Comparison of ENCODE assay signal across 8 cellular contexts in the genomic region with DNA sequence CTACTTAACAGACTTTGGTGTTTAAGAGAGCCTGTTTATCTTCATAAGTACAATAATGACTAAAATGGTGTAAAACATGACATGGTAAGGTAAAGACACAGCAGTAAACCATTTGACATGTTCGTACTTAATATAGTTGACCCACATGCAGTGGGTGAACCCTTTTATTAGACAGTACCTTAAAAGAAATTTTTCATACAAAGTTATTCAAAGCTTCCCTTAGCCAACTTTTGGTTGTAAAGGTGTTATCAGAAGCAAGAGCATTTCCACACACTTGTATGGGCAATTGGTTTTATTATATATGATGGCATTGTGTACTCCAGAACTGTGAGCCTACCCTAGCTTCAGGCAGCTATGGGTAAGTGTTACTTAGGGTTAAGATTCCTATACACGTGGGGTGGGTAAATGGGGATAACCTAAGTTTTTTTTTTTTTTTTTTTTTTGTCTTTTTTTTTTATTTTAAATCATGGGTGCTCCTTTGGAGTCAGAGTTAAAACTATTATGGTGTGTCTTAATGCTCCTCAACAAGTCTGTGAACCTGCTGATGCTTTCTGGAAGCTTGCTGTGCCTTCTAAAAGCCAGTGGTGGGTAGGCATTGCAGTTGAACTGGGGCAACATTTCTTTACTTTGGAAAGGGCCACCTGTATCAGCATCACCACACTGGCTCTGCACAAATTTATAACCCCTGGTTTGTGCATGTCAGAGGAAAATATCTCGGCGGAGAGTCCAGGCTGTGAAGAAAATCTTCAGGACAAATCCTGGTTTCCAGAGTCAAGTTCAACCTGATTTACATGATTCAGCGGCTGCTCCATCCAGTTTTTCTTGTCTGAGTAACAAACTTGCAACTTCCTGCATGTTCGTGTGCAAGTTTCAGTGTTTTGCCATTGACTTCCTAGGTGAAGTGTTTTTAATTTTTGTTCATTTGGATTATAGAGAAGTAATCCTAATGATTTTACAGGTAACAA. TPM values are rescaled to one million over a fixed set of nuclear protein-coding genes. Genes with fewer than 3 reads are reported as not detected.
DNase-seq lines count a peak whose midpoint lies in the region; ATAC-seq and TF ChIP-seq lines count a peak whose summit lies in the region.

No MANE protein-coding gene starts in this region.

- no peak for TF ChIP-seq CTCF in GM12864 (IDR thresholded peaks at IDR 0.05; ENCODE audit: low read depth, low read length, missing control alignments)
- TF ChIP-seq CTCF in OCI-LY7 (conservative IDR thresholded peaks at IDR 0.05; ENCODE audit: low read length), result no peak
- no peak for TF ChIP-seq CTCF in nephron (IDR thresholded peaks at IDR 0.05; ENCODE audit: unreplicated experiment in 3 of 3)

- no TSS peak for BruUV-seq in OCI-LY7 (replicated peaks; lab: Mats Ljungman, UMichigan)

- ATAC-seq in HG02571 (IDR thresholded peaks at IDR 0.05; ENCODE audit: unreplicated experiment) (no peak), GM18867 (IDR thresholded peaks at IDR 0.05; ENCODE audit: unreplicated experiment) (no peak)

- H3K36me3 Mint-ChIP-seq in nephron (ENCODE audit: low read depth), result peaks cover 48% of the 10 kb centered on the region

- H3K4me1 ChIP-seq in OCI-LY7 (ENCODE audit: insufficient read depth, low read length, poor library complexity, severe bottlenecking), result peaks cover 39% of the 10 kb centered on the region
- peaks cover 9% of the 10 kb centered on the region for H3K4me1 ChIP-seq in effector memory CD4-positive, alpha-beta T cell (ENCODE audit: control insufficient read depth, insufficient read depth, low read length, poor library complexity, severe bottlenecking)

- DNase-seq in GM12864 (ENCODE audit: low read depth) (no peak), OCI-LY7 (ENCODE audit: low spot score) (peak; percentile 36), NCI-H446 (lab: John Stamatoyannopoulos, UW) (no peak), cortex of kidney (lab: John Stamatoyannopoulos, UW) (no peak)
- DNase-seq in effector memory CD4-positive, alpha-beta T cell, result no peak

- H3K27ac ChIP-seq in OCI-LY7 (ENCODE audit: low read depth, low read length, poor library complexity, severe bottlenecking), result peak overlapping the region; percentile 11
- H3K27ac ChIP-seq in effector memory CD4-positive, alpha-beta T cell (ENCODE audit: insufficient read depth, low read length, poor library complexity, severe bottlenecking), result peak overlapping the region; percentile 98

- POLR2A ChIA-PET in OCI-LY7 (lab: Charles Lee), result interaction anchor here (0.6 to 5.1 kb wide), 19 partner anchors 10 to 1977 kb away, joined by 3 to 36 read pairs (median 4); partner anchors contain the start of gene DDIAS

- H2AFZ ChIP-seq in OCI-LY7 (ENCODE audit: low read length), result no peak overlapping the region

- CTCF ChIA-PET in OCI-LY7 (lab: Charles Lee; ENCODE audit: unreplicated experiment), result no interaction called here

- H3K4me3 ChIP-seq in GM12864 (ENCODE audit: low read depth, low read length) (peak overlapping the region; percentile 66), OCI-LY7 (ENCODE audit: low read depth, low read length, poor library complexity, severe bottlenecking) (peak overlapping the region; percentile 95)
- H3K4me3 ChIP-seq in effector memory CD4-positive, alpha-beta T cell (ENCODE audit: insufficient read depth, low read depth, low read length, poor library complexity, severe bottlenecking), result peak overlapping the region; percentile 86

- H3K4me1 Mint-ChIP-seq in nephron, result peaks cover 30% of the 10 kb centered on the region

- no peaks in the 10 kb centered on the region for H3K27me3 Mint-ChIP-seq in nephron (ENCODE audit: low read depth)

- intact Hi-C loops in OCI-LY7 (cut with micrococcal nuclease; ENCODE audit: unreplicated experiment), result loop anchor here (1.0 kb wide), 1 partner anchor 33 kb away; the partner anchor contains the start of gene ANKRD42

- no peaks in the 10 kb centered on the region for H3K9me3 Mint-ChIP-seq in nephron

- H4K20me1 ChIP-seq in OCI-LY7 (ENCODE audit: insufficient read depth, low read length), result peaks cover 50% of the 10 kb centered on the region

- H3K27me3 ChIP-seq in effector memory CD4-positive, alpha-beta T cell (replicated peaks; ENCODE audit: control insufficient read depth, insufficient read depth, low read length, poor library complexity, severe bottlenecking), result no peaks in the 10 kb centered on the region

- peak overlapping the region; percentile 98 to 100 (median 99) for H3K4me3 Mint-ChIP-seq in nephron

- H3K36me3 ChIP-seq in OCI-LY7 (ENCODE audit: insufficient read depth, low read length), result peaks cover 79% of the 10 kb centered on the region
- peaks cover 5% of the 10 kb centered on the region for H3K36me3 ChIP-seq in effector memory CD4-positive, alpha-beta T cell (ENCODE audit: control insufficient read depth, insufficient read depth, low read length)

- no peaks in the 10 kb centered on the region for H3K9me2 ChIP-seq in OCI-LY7 (ENCODE audit: insufficient read depth, low read length)

- H3K9me3 ChIP-seq in OCI-LY7 (ENCODE audit: low read length), result peaks cover 4% of the 10 kb centered on the region; the same call in 1 of the 2 replicates
- H3K9me3 ChIP-seq in effector memory CD4-positive, alpha-beta T cell (ENCODE audit: control insufficient read depth, low read length), result no peaks in the 10 kb centered on the region

- peak overlapping the region; percentile 71 to 100 (median 99) for H3K27ac Mint-ChIP-seq in nephron

- H3K79me2 ChIP-seq in OCI-LY7 (ENCODE audit: insufficient read depth, low read depth, low read length), result peaks cover 85% of the 10 kb centered on the region

- peak overlapping the region; percentile 90 for H3K4me2 ChIP-seq in OCI-LY7 (ENCODE audit: low read length)

RNA-seq across cellular contexts. Expression of gene PCF11, which starts 3.3 kb away (rescaled TPM):
- total RNA-seq in OCI-LY7 (2014; rRNA removed; shearing (Covaris generic)), result 80.1 and 89.9 TPM in 2 replicates
- 98.8 and 117 TPM in 2 replicates for total RNA-seq in OCI-LY7 (2022)

RNA-seq across cellular contexts. Expression of gene ANKRD42, which starts 33.3 kb away (rescaled TPM):
- 1.1 and 2.2 TPM in 2 replicates for total RNA-seq in OCI-LY7 (2014; rRNA removed; shearing (Covaris generic))
- total RNA-seq in OCI-LY7 (2022), result 2.5 and 3.3 TPM in 2 replicates
